9 cellular contexts compared by ENCODE assay signal in the genomic region with DNA sequence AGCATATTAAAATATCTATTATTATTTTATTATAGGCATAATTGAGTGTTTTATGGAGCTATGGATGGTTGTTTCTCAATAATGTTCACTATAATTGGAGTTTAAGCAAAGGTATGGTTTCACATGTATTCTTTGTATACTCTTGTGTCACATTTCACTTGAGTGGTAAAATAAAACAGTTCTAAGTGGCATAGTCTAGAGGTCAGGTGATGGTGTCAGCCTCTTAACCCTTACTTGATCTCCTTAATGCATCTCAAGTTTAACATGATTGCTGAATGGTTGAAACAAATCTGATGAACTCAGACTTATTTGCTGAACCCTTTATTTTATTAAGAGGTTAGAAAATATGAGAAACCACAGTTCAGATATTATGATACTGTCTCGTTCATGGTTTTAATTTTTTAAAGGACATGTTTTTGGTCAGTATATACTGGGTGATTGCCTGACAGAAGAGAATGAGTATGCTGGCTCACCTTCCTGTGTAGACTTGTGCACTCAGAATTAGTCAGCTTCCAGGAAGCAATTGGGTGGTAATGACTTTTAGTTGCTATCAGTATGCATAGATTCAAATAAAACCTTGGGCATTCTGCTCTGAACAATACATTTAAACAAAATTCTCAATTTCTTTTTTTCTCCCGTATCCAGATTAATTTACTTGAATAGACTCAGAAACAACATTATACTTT. TPM values are rescaled to one million over a fixed set of nuclear protein-coding genes. Genes with fewer than 3 reads are reported as not detected.
DNase-seq lines count a peak whose midpoint lies in the region; ATAC-seq and TF ChIP-seq lines count a peak whose summit lies in the region.
"Had no signal": no experiment of that assay in that cellular context is flagged by ENCODE, and none has a peak within 500 bp of the region (broad histone marks: within the 10 kb centered on the region; RNA-seq: fewer than 3 reads in every experiment).

No MANE protein-coding gene starts in this region.

- H3K36me3 ChIP-seq in GM23248 (ENCODE audit: low read depth), result no peaks in the 10 kb centered on the region; the same call in 1 of the 2 replicates

- no peak for TF ChIP-seq CTCF in AG10803 (conservative IDR thresholded peaks at IDR 0.05; ENCODE audit: low read length)
- TF ChIP-seq CTCF in activated CD8-positive, alpha-beta T cell treated with anti-CD3 and anti-CD28 coated beads for 36 hours (IDR thresholded peaks at IDR 0.05), result no peak

- intact Hi-C loops in activated CD8-positive, alpha-beta T cell treated with anti-CD3 and anti-CD28 coated beads for 36 hours (cut with micrococcal nuclease), result no loop called here

- WGBS in GM23248 (ENCODE audit: low coverage in 1 of 2, low lambda C conversion rate in 2 of 2, missing lambda C conversion rate in 2 of 2), 2 experiments, result 34 to 36% methylated on average over 2 of the region's 2 CpGs

- H3K27me3 ChIP-seq in GM23248 (replicated peaks; ENCODE audit: insufficient read depth), result no peaks in the 10 kb centered on the region

- no peak overlapping the region for H3K4me3 Mint-ChIP-seq in activated CD8-positive, alpha-beta T cell treated with anti-CD3 and anti-CD28 coated beads for 36 hours
- H3K4me3 Mint-ChIP-seq: T-cell had no signal

- POLR2A ChIA-PET in activated CD8-positive, alpha-beta T cell treated with anti-CD3 and anti-CD28 coated beads for 36 hours (lab: Charles Lee), result interaction anchor here (0.8 to 1.3 kb wide), 4 partner anchors 27 to 51 kb away, joined by 3 to 4 read pairs (median 3); no protein-coding TSS in a partner anchor

- peaks cover 79% of the 10 kb centered on the region for H3K79me2 ChIP-seq in GM23248 (ENCODE audit: insufficient read depth)

- no peaks in the 10 kb centered on the region for H3K27me3 Mint-ChIP-seq in activated CD8-positive, alpha-beta T cell treated with anti-CD3 and anti-CD28 coated beads for 36 hours
- H3K27me3 Mint-ChIP-seq: T-cell had no signal

- peaks cover 6% of the 10 kb centered on the region for H3K9me3 Mint-ChIP-seq in activated CD8-positive, alpha-beta T cell treated with anti-CD3 and anti-CD28 coated beads for 36 hours
- H3K9me3 Mint-ChIP-seq: T-cell had no signal

- no peaks in the 10 kb centered on the region for H3K9me3 ChIP-seq in GM23248 (ENCODE audit: low read depth)

- peak overlapping the region; percentile 36 for H3K9ac ChIP-seq in GM23248

- peaks cover 28% of the 10 kb centered on the region for H3K4me1 ChIP-seq in GM23248 (ENCODE audit: insufficient read depth)

- H4K20me1 ChIP-seq in GM23248 (ENCODE audit: insufficient read depth), result no peaks in the 10 kb centered on the region

- H3F3A ChIP-seq in GM23248 (ENCODE audit: insufficient read depth), result peaks cover 49% of the 10 kb centered on the region

- peak; percentile 53 for DNase-seq in AG10803 (ENCODE audit: low read depth)
- peak; percentile 85 for DNase-seq in GM23248
- peak; percentile 35 for DNase-seq in activated CD8-positive, alpha-beta T cell treated with anti-CD3 and anti-CD28 coated beads for 36 hours
- DNase-seq in left lobe of liver (ENCODE audit: low spot score), result no peak
- DNase-seq in NCI-H1694 treated with DMSO at 0.1 percent for 48 hours (lab: John Stamatoyannopoulos, UW), result no peak
- DNase-seq in inferior parietal cortex (ENCODE audit: extremely low spot score), result no peak
- DNase-seq in NCI-H1092 (lab: John Stamatoyannopoulos, UW), result no peak
- DNase-seq: T-cell had no signal

- H3K4me1 Mint-ChIP-seq in activated CD8-positive, alpha-beta T cell treated with anti-CD3 and anti-CD28 coated beads for 36 hours (ENCODE audit: low read depth), result peaks cover 30% of the 10 kb centered on the region

- H3K4me3 ChIP-seq in AG10803 (ENCODE audit: low read length) (no peak overlapping the region), GM23248 (peak overlapping the region; percentile 58)

- peak; percentile 95 for ATAC-seq in activated CD8-positive, alpha-beta T cell treated with anti-CD3 and anti-CD28 coated beads for 36 hours
- ATAC-seq in left lobe of liver (peak; percentile 32), HG02678 (IDR thresholded peaks at IDR 0.05; ENCODE audit: unreplicated experiment) (no peak)

- peak overlapping the region; percentile 85 for H3K4me2 ChIP-seq in GM23248 (ENCODE audit: unreplicated experiment)

- peak overlapping the region; percentile 37 for H3K27ac Mint-ChIP-seq in activated CD8-positive, alpha-beta T cell treated with anti-CD3 and anti-CD28 coated beads for 36 hours
- H3K27ac Mint-ChIP-seq: T-cell had no signal

- no peak overlapping the region for H2AFZ ChIP-seq in GM23248

- in situ Hi-C loops in GM23248 (cut with MboI), result no loop called here

- CTCF ChIA-PET in activated CD8-positive, alpha-beta T cell treated with anti-CD3 and anti-CD28 coated beads for 36 hours (lab: Charles Lee), result no interaction called here

- H3K36me3 Mint-ChIP-seq in activated CD8-positive, alpha-beta T cell treated with anti-CD3 and anti-CD28 coated beads for 36 hours (ENCODE audit: low read depth), result peaks cover 14% of the 10 kb centered on the region

- peak overlapping the region; percentile 75 for H3K27ac ChIP-seq in GM23248

- H3K9me2 ChIP-seq in GM23248 (ENCODE audit: insufficient read depth), result no peaks in the 10 kb centered on the region

RNA-seq across cellular contexts. Expression of gene SIPA1L1, which starts 51.6 kb away (rescaled TPM):
- 56.3 and 69.3 TPM in 2 replicates for total RNA-seq in GM23248 (2014; rRNA removed; shearing (Covaris generic))
- polyA plus RNA-seq in GM23248 (2016; fragmentation: Nextera tagmentation; extraction: Ambion mirVana), result 63.7 and 67.0 TPM in 2 replicates
- total RNA-seq in activated CD8-positive, alpha-beta T cell treated with anti-CD3 and anti-CD28 coated beads for 36 hours, result 10 to 100 TPM; 52.0 to 57.7 TPM
- total RNA-seq in left lobe of liver, result 26.5 TPM

Comparison
In these comparisons a context has a peak if more than half of its experiments do, and no peak if none do; other contexts are left out.
1. DNase-seq: peak in AG10803 (single experiment), GM23248 (single experiment) and activated CD8-positive, alpha-beta T cell treated with anti-CD3 and anti-CD28 coated beads for 36 hours (single experiment); none in left lobe of liver (single experiment), NCI-H1694 treated with DMSO at 0.1 percent for 48 hours (single experiment), inferior parietal cortex (single experiment) and NCI-H1092 (single experiment).